In genomic region chr10:38050212-38050611, GRCh38 we compare ENCODE assay signal across 31 cellular contexts.
"Had no signal": no experiment of that assay in that cellular context is flagged by ENCODE, and none has a peak within 500 bp of the region (broad histone marks: within the 10 kb centered on the region; RNA-seq: fewer than 3 reads in every experiment).

No MANE protein-coding gene starts in this region.

- H3K9ac ChIP-seq: KMS-11 had no signal

- H3K4me1 Mint-ChIP-seq: T-helper 17 cell had no signal

- H3K4me3 ChIP-seq: ascending aorta, body of pancreas, SJSA1 had no signal

- H3K27me3 ChIP-seq: ascending aorta, body of pancreas, SJSA1 had no signal

- H3K4me3 Mint-ChIP-seq: activated B cell treated with CpG ODN at 0.5 μM for 24 hours; activated CD4-positive, alpha-beta T cell treated with anti-CD3 and anti-CD28 coated beads, Interleukin-2, amount 10 ng/mL, durations not matched to agents 24 days and 14 days; activated CD8-positive, alpha-beta memory T cell treated with anti-CD3 and anti-CD28 coated beads, Interleukin-2, amount 10 ng/mL, durations not matched to agents 7 days and 5 days; activated naive CD8-positive, alpha-beta T cell treated with anti-CD3 and anti-CD28 coated beads, Interleukin-2, amount 50 U/mL, for 24 hours; activated T-cell treated with anti-CD3 and anti-CD28 coated beads, Interleukin-2, amount 50 U/mL, for 24 hours; T-helper 17 cell had no signal

- H3K4me1 ChIP-seq: ascending aorta, body of pancreas, SJSA1 had no signal

- H3K27ac ChIP-seq: ascending aorta, body of pancreas, KMS-11, SJSA1 had no signal

- H3K4me2 ChIP-seq: KMS-11 had no signal

- DNase-seq: activated B cell treated with CpG ODN at 0.5 μM for 24 hours; activated CD4-positive, alpha-beta T cell treated with anti-CD3 and anti-CD28 coated beads for 1 hour; activated CD4-positive, alpha-beta T cell treated with anti-CD3 and anti-CD28 coated beads, Interleukin-2, amount 10 ng/mL, durations not matched to agents 24 days and 14 days; activated CD4-positive, alpha-beta T cell treated with anti-CD3 and anti-CD28 coated beads, Interleukin-2, amount 50 U/mL, for 48 hours; activated CD8-positive, alpha-beta memory T cell treated with anti-CD3 and anti-CD28 coated beads, Interleukin-2, amount 10 ng/mL, durations not matched to agents 7 days and 5 days; activated effector memory CD4-positive, alpha-beta T cell treated with anti-CD3 and anti-CD28 coated beads, Interleukin-2, amount 50 U/mL, for 16 hours; activated naive CD4-positive, alpha-beta T cell treated with Interleukin-2 at 50 U/mL for 16 hours; activated naive CD8-positive, alpha-beta T cell treated with anti-CD3 and anti-CD28 coated beads, Interleukin-2, amount 50 U/mL, for 24 hours; activated T-cell treated with anti-CD3 and anti-CD28 coated beads, Interleukin-2, amount 50 U/mL, for 24 hours; amniotic stem cell; body of pancreas; MV-4-11; NCI-H1092 treated with DMSO at 0.1 percent for 48 hours; NCI-H1417 treated with DMSO at 0.1 percent for 48 hours; NCI-H1694; NCI-H2029; NCI-H2107; NCI-H2171 treated with DMSO at 0.1 percent for 48 hours; NCI-H226; NCI-H526; NK-92 treated with Interleukin-12 subunit alpha and Interleukin-12 subunit beta, amount 100 ng/mL, for 24 hours; OCI-M1; Right ventricle myocardium superior; RPMI8226; T-helper 17 cell; T-helper 9 cell had no signal

- ATAC-seq: activated CD8-positive, alpha-beta memory T cell treated with anti-CD3 and anti-CD28 coated beads, Interleukin-2, amount 10 ng/mL, durations not matched to agents 7 days and 5 days; activated naive CD4-positive, alpha-beta T cell treated with anti-CD3 and anti-CD28 coated beads, Interleukin-2, amount 50 U/mL, for 72 hours; activated naive CD8-positive, alpha-beta T cell treated with anti-CD3 and anti-CD28 coated beads, Interleukin-2, amount 50 U/mL, for 24 hours; body of pancreas; Panc1; T-helper 17 cell had no signal

- H3K27me3 Mint-ChIP-seq: activated B cell treated with CpG ODN at 0.5 μM for 24 hours; activated CD4-positive, alpha-beta T cell treated with anti-CD3 and anti-CD28 coated beads, Interleukin-2, amount 10 ng/mL, durations not matched to agents 24 days and 14 days; activated CD8-positive, alpha-beta memory T cell treated with anti-CD3 and anti-CD28 coated beads, Interleukin-2, amount 10 ng/mL, durations not matched to agents 7 days and 5 days; activated naive CD8-positive, alpha-beta T cell treated with anti-CD3 and anti-CD28 coated beads, Interleukin-2, amount 50 U/mL, for 24 hours; activated T-cell treated with anti-CD3 and anti-CD28 coated beads, Interleukin-2, amount 50 U/mL, for 24 hours; T-helper 17 cell had no signal

- H3K9me3 ChIP-seq: SJSA1 had no signal
